In genomic region chr2:205752421-205752820, GRCh38 we compare ENCODE assay signal across 17 cellular contexts.
"Had no signal": no experiment of that assay in that cellular context is flagged by ENCODE, and none has a peak within 500 bp of the region (broad histone marks: within the 10 kb centered on the region; RNA-seq: fewer than 3 reads in every experiment).

No MANE protein-coding gene starts in this region.

- H3K9me3 Mint-ChIP-seq: activated naive CD4-positive, alpha-beta T cell treated with anti-CD3 and anti-CD28 coated beads, Interleukin-2, amount 50 U/mL, for 72 hours; brain; stimulated activated memory B cell treated with anti-CD40 and anti-IgM and Interleukin-4, amounts not matched to agents 10 μg/mL and 1 μg/mL and 100 μg/mL, for 72 hours had no signal

- DNase-seq: activated CD4-positive, alpha-beta T cell treated with anti-CD3 and anti-CD28 coated beads, Interleukin-2, amount 50 U/mL, for 1 hour; activated CD4-positive, CD25-positive, alpha-beta regulatory T cell; activated T-cell treated with anti-CD3 and anti-CD28 coated beads for 4 hours; amniotic stem cell; cerebellar nuclear complex; dermis blood vessel endothelial cell; foreskin fibroblast; left cardiac atrium; mucosa of descending colon; ovary; retina; upper lobe of right lung had no signal

- ATAC-seq: activated naive CD4-positive, alpha-beta T cell treated with anti-CD3 and anti-CD28 coated beads, Interleukin-2, amount 50 U/mL, for 72 hours; left cardiac atrium; mucosa of descending colon; stimulated activated memory B cell treated with anti-CD40 and anti-IgM and Interleukin-4, amounts not matched to agents 10 μg/mL and 1 μg/mL and 100 μg/mL, for 72 hours; upper lobe of right lung had no signal

- H3K36me3 ChIP-seq: ovary had no signal

- H3K4me3 Mint-ChIP-seq: brain; stimulated activated memory B cell treated with anti-CD40 and anti-IgM and Interleukin-4, amounts not matched to agents 10 μg/mL and 1 μg/mL and 100 μg/mL, for 72 hours had no signal

- H3K27me3 ChIP-seq: ovary, upper lobe of right lung had no signal

- H3K9me3 ChIP-seq: mucosa of descending colon, ovary, upper lobe of right lung had no signal

- H3K27ac Mint-ChIP-seq: activated naive CD4-positive, alpha-beta T cell treated with anti-CD3 and anti-CD28 coated beads, Interleukin-2, amount 50 U/mL, for 72 hours; stimulated activated memory B cell treated with anti-CD40 and anti-IgM and Interleukin-4, amounts not matched to agents 10 μg/mL and 1 μg/mL and 100 μg/mL, for 72 hours had no signal

- H3K36me3 Mint-ChIP-seq: activated naive CD4-positive, alpha-beta T cell treated with anti-CD3 and anti-CD28 coated beads, Interleukin-2, amount 50 U/mL, for 72 hours had no signal

- H3K27ac ChIP-seq: ovary, upper lobe of right lung had no signal

- H3K4me1 Mint-ChIP-seq: stimulated activated memory B cell treated with anti-CD40 and anti-IgM and Interleukin-4, amounts not matched to agents 10 μg/mL and 1 μg/mL and 100 μg/mL, for 72 hours had no signal

- H3K4me3 ChIP-seq: lung, mucosa of descending colon, ovary, skin epidermis, upper lobe of right lung had no signal
